ENCODE assay signal across 1 cellular context in genomic region chr22:44930016-44930710, GRCh38.
TF ChIP-seq lines count a peak whose summit lies in the region.

No MANE protein-coding gene starts in this region.

TF ChIP-seq in WTC11, 78 proteins besides CTCF, POLR2A, EP300 and RAD21 (continued from another document):
- TF ChIP-seq, protein P1, sequence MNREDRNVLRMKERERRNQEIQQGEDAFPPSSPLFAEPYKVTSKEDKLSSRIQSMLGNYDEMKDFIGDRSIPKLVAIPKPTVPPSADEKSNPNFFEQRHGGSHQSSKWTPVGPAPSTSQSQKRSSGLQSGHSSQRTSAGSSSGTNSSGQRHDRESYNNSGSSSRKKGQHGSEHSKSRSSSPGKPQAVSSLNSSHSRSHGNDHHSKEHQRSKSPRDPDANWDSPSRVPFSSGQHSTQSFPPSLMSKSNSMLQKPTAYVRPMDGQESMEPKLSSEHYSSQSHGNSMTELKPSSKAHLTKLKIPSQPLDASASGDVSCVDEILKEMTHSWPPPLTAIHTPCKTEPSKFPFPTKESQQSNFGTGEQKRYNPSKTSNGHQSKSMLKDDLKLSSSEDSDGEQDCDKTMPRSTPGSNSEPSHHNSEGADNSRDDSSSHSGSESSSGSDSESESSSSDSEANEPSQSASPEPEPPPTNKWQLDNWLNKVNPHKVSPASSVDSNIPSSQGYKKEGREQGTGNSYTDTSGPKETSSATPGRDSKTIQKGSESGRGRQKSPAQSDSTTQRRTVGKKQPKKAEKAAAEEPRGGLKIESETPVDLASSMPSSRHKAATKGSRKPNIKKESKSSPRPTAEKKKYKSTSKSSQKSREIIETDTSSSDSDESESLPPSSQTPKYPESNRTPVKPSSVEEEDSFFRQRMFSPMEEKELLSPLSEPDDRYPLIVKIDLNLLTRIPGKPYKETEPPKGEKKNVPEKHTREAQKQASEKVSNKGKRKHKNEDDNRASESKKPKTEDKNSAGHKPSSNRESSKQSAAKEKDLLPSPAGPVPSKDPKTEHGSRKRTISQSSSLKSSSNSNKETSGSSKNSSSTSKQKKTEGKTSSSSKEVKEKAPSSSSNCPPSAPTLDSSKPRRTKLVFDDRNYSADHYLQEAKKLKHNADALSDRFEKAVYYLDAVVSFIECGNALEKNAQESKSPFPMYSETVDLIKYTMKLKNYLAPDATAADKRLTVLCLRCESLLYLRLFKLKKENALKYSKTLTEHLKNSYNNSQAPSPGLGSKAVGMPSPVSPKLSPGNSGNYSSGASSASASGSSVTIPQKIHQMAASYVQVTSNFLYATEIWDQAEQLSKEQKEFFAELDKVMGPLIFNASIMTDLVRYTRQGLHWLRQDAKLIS (CRISPR knock-in tag; IDR thresholded peaks at IDR 0.05; ENCODE audit: borderline replicate concordance): no peak
TF ChIP-seq in WTC11: peak in this region for 0.
